In genomic region chr6:14542670-14543366, GRCh38 we compare ENCODE assay signal across 8 cellular contexts.
DNase-seq lines count a peak whose midpoint lies in the region; ATAC-seq and TF ChIP-seq lines count a peak whose summit lies in the region.

No MANE protein-coding gene starts in this region.

- no peaks in the 10 kb centered on the region for H3K4me1 ChIP-seq in fibroblast of lung (ENCODE audit: control insufficient read depth, extremely low read depth, insufficient read depth, low read length)

- no peaks in the 10 kb centered on the region for H3K79me2 ChIP-seq in fibroblast of lung (ENCODE audit: control insufficient read depth, insufficient read depth, low read length)

- H3K36me3 ChIP-seq in GM06990 (ENCODE audit: control insufficient read depth, insufficient read depth, low read length), result no peaks in the 10 kb centered on the region
- H3K36me3 ChIP-seq in fibroblast of lung (ENCODE audit: control insufficient read depth, insufficient read depth, low read length), result no peaks in the 10 kb centered on the region

- DNase-seq in GM06990 (ENCODE audit: extremely low read depth, insufficient read length), result peak; percentile 12
- DNase-seq in fibroblast of lung (ENCODE audit: low read depth in 2 of 2), result peak; percentile 70 to 91
- DNase-seq in stimulated activated CD8-positive, alpha-beta memory T cell treated with anti-CD3 and anti-CD28 coated beads, Interleukin-4, amount 100 ng/mL, for 4 hours (ENCODE audit: low read depth in 2 of 2, low spot score in 1 of 2), result peak; percentile 27 to 49
- DNase-seq in NCI-H526 treated with DMSO at 0.1 percent for 48 hours (lab: John Stamatoyannopoulos, UW), result no peak
- DNase-seq in T-helper 9 cell, result no peak

- TF ChIP-seq CTCF in GM06990 (IDR thresholded peaks at IDR 0.05; ENCODE audit: insufficient read depth, low read length, poor library complexity, severe bottlenecking) (no peak), fibroblast of lung (conservative IDR thresholded peaks at IDR 0.05 in 1 of 2, IDR thresholded peaks at IDR 0.05 in 1 of 2; ENCODE audit: low read depth in 1 of 2, low read length in 2 of 2) (no peak)

- ATAC-seq in HG02759 (IDR thresholded peaks at IDR 0.05; ENCODE audit: unreplicated experiment) (peak; percentile 90), GM19397 (IDR thresholded peaks at IDR 0.05; ENCODE audit: unreplicated experiment) (no peak)
- peak; percentile 95 to 97 for ATAC-seq in activated CD4-positive, CD25-positive, alpha-beta regulatory T cell treated with anti-CD3 and anti-CD28 coated beads, Interleukin-2, amount 50 U/mL, for 24 hours

- H3K27ac ChIP-seq in fibroblast of lung (ENCODE audit: insufficient read depth, low read length), result no peak overlapping the region

- H2AFZ ChIP-seq in fibroblast of lung (ENCODE audit: low read length), result no peak overlapping the region

- H3K4me3 ChIP-seq in GM06990 (replicated peaks; ENCODE audit: low read depth, low read length) (no peak overlapping the region), fibroblast of lung (replicated peaks in 1 of 4; ENCODE audit: control extremely low read depth in 1 of 4, insufficient read depth in 1 of 4, low read depth in 3 of 4, low read length in 4 of 4) (no peak overlapping the region)

- H3K9ac ChIP-seq in fibroblast of lung (ENCODE audit: insufficient read depth, low read length), result no peak overlapping the region

- H3K4me2 ChIP-seq in fibroblast of lung (ENCODE audit: extremely low read depth, insufficient read depth, low read length), result no peak overlapping the region

- H4K20me1 ChIP-seq in fibroblast of lung (ENCODE audit: control insufficient read depth, extremely low read depth, insufficient read depth, low read length), result no peaks in the 10 kb centered on the region

- H3K9me3 ChIP-seq in fibroblast of lung (ENCODE audit: control insufficient read depth, insufficient read depth, low read depth, low read length), result no peaks in the 10 kb centered on the region

- H3K27me3 ChIP-seq in GM06990 (replicated peaks; ENCODE audit: control insufficient read depth, insufficient read depth, low read length) (no peaks in the 10 kb centered on the region), fibroblast of lung (ENCODE audit: control insufficient read depth, insufficient read depth, low read length) (no peaks in the 10 kb centered on the region)

Comparison
In these comparisons a context has a peak if more than half of its experiments do, and no peak if none do; other contexts are left out.
1. DNase-seq: peak in GM06990 (single experiment), fibroblast of lung (2 of 2) and stimulated activated CD8-positive, alpha-beta memory T cell treated with anti-CD3 and anti-CD28 coated beads, Interleukin-4, amount 100 ng/mL, for 4 hours (2 of 2); none in NCI-H526 treated with DMSO at 0.1 percent for 48 hours (single experiment) and T-helper 9 cell (single experiment).